Comparison of ENCODE assay signal across 8 cellular contexts in the genomic region with DNA sequence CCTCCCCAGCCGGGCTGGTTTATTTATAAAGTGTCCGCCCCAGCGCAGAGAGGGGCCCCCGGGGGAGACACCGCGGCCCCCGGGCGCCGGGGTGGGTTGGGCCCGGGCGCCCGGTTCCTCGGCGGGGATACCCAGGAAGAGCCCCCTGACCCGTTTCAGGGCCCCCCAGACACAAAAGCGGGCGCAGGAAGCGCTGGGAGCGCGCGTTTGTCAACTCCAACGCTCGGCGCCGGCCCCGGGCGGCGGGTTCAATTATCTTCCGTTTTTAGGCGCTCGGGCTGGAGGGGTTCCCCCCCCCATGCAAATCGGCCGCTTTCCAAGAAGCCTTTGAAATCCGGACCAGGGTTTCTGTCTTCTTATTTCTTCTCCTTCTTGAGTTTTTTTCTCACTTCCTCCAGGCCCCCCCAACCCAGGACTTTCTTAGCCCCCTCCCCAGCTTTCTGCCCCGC. TPM values are rescaled to one million over a fixed set of nuclear protein-coding genes. Genes with fewer than 3 reads are reported as not detected.
DNase-seq lines count a peak whose midpoint lies in the region; TF ChIP-seq lines count a peak whose summit lies in the region.

No MANE protein-coding gene starts in this region.

- POLR2A ChIA-PET in RWPE1 (lab: Yijun Ruan, JAX; ENCODE audit: low non-redundant PET) = no interaction called here

- H3K27me3 ChIP-seq in dorsolateral prefrontal cortex (no peaks in the 10 kb centered on the region), mesendoderm (ENCODE audit: insufficient read depth, low read length, poor library complexity) (no peaks in the 10 kb centered on the region), tibial artery (peaks cover 0 to 7% of the 10 kb centered on the region in 2 donors)

- H2BK15ac ChIP-seq in mesendoderm (replicated peaks; ENCODE audit: low read depth) = no peak overlapping the region

- H3K23ac ChIP-seq in mesendoderm (ENCODE audit: low read length) = no peak overlapping the region

- H2AK5ac ChIP-seq in mesendoderm (ENCODE audit: low read length) = no peak overlapping the region

- peak overlapping the region; percentile 65 to 95 (median 81) for H3K4me3 ChIP-seq in dorsolateral prefrontal cortex
- peak overlapping the region; percentile 91 for H3K4me3 ChIP-seq in mesendoderm (ENCODE audit: low read length)
- peak overlapping the region; percentile 80 to 87 for H3K4me3 ChIP-seq in tibial artery

- no peaks in the 10 kb centered on the region for H3K36me3 Mint-ChIP-seq in activated naive CD4-positive, alpha-beta T cell treated with anti-CD3 and anti-CD28 coated beads for 36 hours (ENCODE audit: low read depth)

- TF ChIP-seq CTCF in RWPE1 (conservative IDR thresholded peaks at IDR 0.05; ENCODE audit: low read depth) = no peak
- no peak for TF ChIP-seq CTCF in dorsolateral prefrontal cortex (IDR thresholded peaks at IDR 0.05 in 54 of 56, conservative IDR thresholded peaks at IDR 0.05 in 2 of 56; ENCODE audit: low read depth in 1 of 56, partially characterized antibody in 56 of 56)
- no peak for TF ChIP-seq CTCF in tibial artery (IDR thresholded peaks at IDR 0.05)

- WGBS in mesendoderm (ENCODE audit: extremely low coverage, insufficient coverage, low lambda C conversion rate) = no CpG with 5 or more reads among the region's 35 CpGs

- intact Hi-C loops in activated naive CD4-positive, alpha-beta T cell treated with anti-CD3 and anti-CD28 coated beads for 36 hours (cut with micrococcal nuclease) = loop anchor here (2.0 to 5.0 kb wide), 3 partner anchors 14 to 266 kb away; partner anchors contain the start of gene POLR2E
- intact Hi-C loops in dorsolateral prefrontal cortex (cut with DNase I) (loop anchor here in 1 of 2 donors (10.0 kb wide), 2 partner anchors 262 to 308 kb away; partner anchors contain the start of genes CBARP and RNF126), tibial artery (cut with DNase I; ENCODE audit: low total_unique reads) (loop anchor here (10.0 kb wide), 1 partner anchor 178 kb away; the partner anchor contains the start of gene GPX4)

- no peak overlapping the region for H4K8ac ChIP-seq in mesendoderm (ENCODE audit: low read depth, low read length)

- peak overlapping the region; percentile 100 for H3K18ac ChIP-seq in mesendoderm (ENCODE audit: low read length)

- no peak overlapping the region for H3K27ac Mint-ChIP-seq in activated naive CD4-positive, alpha-beta T cell treated with anti-CD3 and anti-CD28 coated beads for 36 hours

- H2BK5ac ChIP-seq in mesendoderm (ENCODE audit: low read length) = no peak overlapping the region

- H3K9me3 Mint-ChIP-seq in activated naive CD4-positive, alpha-beta T cell treated with anti-CD3 and anti-CD28 coated beads for 36 hours = no peaks in the 10 kb centered on the region

- peaks cover 5% of the 10 kb centered on the region for H3K4me1 Mint-ChIP-seq in activated naive CD4-positive, alpha-beta T cell treated with anti-CD3 and anti-CD28 coated beads for 36 hours (ENCODE audit: low read depth)

- peak overlapping the region; percentile 93 for H3K9ac ChIP-seq in mesendoderm (ENCODE audit: low read length)

- H3K79me2 ChIP-seq in mesendoderm (ENCODE audit: control insufficient read depth, insufficient read depth, low read length) = peaks cover 25% of the 10 kb centered on the region

- H3K9me3 ChIP-seq in tibial artery = no peaks in the 10 kb centered on the region

- H4K5ac ChIP-seq in mesendoderm (ENCODE audit: low read length) = no peak overlapping the region

- H2BK120ac ChIP-seq in mesendoderm (ENCODE audit: low read depth, low read length) = peak overlapping the region; percentile 96

- H3K4me3 Mint-ChIP-seq in activated naive CD4-positive, alpha-beta T cell treated with anti-CD3 and anti-CD28 coated beads for 36 hours = peak overlapping the region; percentile 73

- H3K79me1 ChIP-seq in mesendoderm (ENCODE audit: low read length) = peaks cover 5% of the 10 kb centered on the region

- H3K27ac ChIP-seq in RWPE1 (peak overlapping the region; percentile 85), dorsolateral prefrontal cortex (peak overlapping the region in 53 of 59 donors; percentile 5 to 88 (median 69)), mesendoderm (ENCODE audit: low read depth, low read length) (peak overlapping the region; percentile 92), tibial artery (peak overlapping the region; percentile 61 to 74)

- H3K4ac ChIP-seq in mesendoderm (ENCODE audit: low read depth, low read length) = peak overlapping the region; percentile 99

- no peaks in the 10 kb centered on the region for H3K27me3 Mint-ChIP-seq in activated naive CD4-positive, alpha-beta T cell treated with anti-CD3 and anti-CD28 coated beads for 36 hours (ENCODE audit: low read depth)

- no peaks in the 10 kb centered on the region for H3K4me1 ChIP-seq in mesendoderm (ENCODE audit: control insufficient read depth, low read depth, low read length)
- peaks cover 0 to 36% (median 21%) of the 10 kb centered on the region in 4 donors for H3K4me1 ChIP-seq in tibial artery

- H3K36me3 ChIP-seq in mesendoderm (ENCODE audit: control insufficient read depth, insufficient read depth, low read length) (peaks cover 2% of the 10 kb centered on the region), tibial artery (no peaks in the 10 kb centered on the region)

- DNase-seq in activated naive CD4-positive, alpha-beta T cell treated with anti-CD3 and anti-CD28 coated beads for 36 hours = peak; percentile 91
- no peak for DNase-seq in activated naive CD4-positive, alpha-beta T cell treated with anti-CD3 and anti-CD28 coated beads, Interleukin-2, amount 50 U/mL, for 16 hours
- peak; percentile 39 for DNase-seq in RWPE1 (ENCODE audit: low spot score)
- peak in 2 of 10 donors; percentile 42 to 52 for DNase-seq in dorsolateral prefrontal cortex
- DNase-seq in mesendoderm = peak; percentile 69
- DNase-seq in tibial artery = peak in 1 of 2 donors; percentile 60
- DNase-seq in iPS-NIHi7 (ENCODE audit: extremely low spot score) = no peak
- no peak for DNase-seq in cerebellum (ENCODE audit: low spot score)

- H3K56ac ChIP-seq in mesendoderm (ENCODE audit: low read length) = peak overlapping the region; percentile 89

- CTCF ChIA-PET in activated naive CD4-positive, alpha-beta T cell treated with anti-CD3 and anti-CD28 coated beads for 36 hours (lab: Charles Lee) = no interaction called here
- CTCF ChIA-PET in RWPE1 (lab: Yijun Ruan, JAX) = interaction anchor here (0.9 kb wide), 1 partner anchor 9 kb away, joined by 3 read pairs; no protein-coding TSS in a partner anchor

- H3K4me2 ChIP-seq in mesendoderm (ENCODE audit: low read length) = peak overlapping the region; percentile 31

RNA-seq across cellular contexts. Expression of gene ARID3A, which starts 0.8 kb away (rescaled TPM):
- 10 to 100 TPM; 23.1 to 28.4 TPM for total RNA-seq in activated naive CD4-positive, alpha-beta T cell treated with anti-CD3 and anti-CD28 coated beads for 36 hours
- total RNA-seq in dorsolateral prefrontal cortex = 10 to 100 TPM in 40 of 120 experiments, 1 to 10 TPM in 80; 3.8 to 17.6 (median 8.7) TPM
- polyA plus RNA-seq in mesendoderm (2013, experiment 1 of 2) = 66.2 TPM
- polyA plus RNA-seq in mesendoderm (2013, experiment 2 of 2) = 69.1 TPM
- total RNA-seq in cerebellum = 7.7 TPM

RNA-seq across cellular contexts. Expression of gene KISS1R, which starts 9.5 kb away (rescaled TPM):
- total RNA-seq in activated naive CD4-positive, alpha-beta T cell treated with anti-CD3 and anti-CD28 coated beads for 36 hours = 1 to 10 TPM; 5.3 to 6.6 TPM
- total RNA-seq in dorsolateral prefrontal cortex (1 to 10 TPM in 59 of 120 experiments, under 1 TPM in 56, not detected in 5; 0.29 to 3.5 (median 1.0) TPM), cerebellum (0.36 TPM)
- 0.10 TPM for polyA plus RNA-seq in mesendoderm (2013, experiment 1 of 2)
- 0.15 TPM for polyA plus RNA-seq in mesendoderm (2013, experiment 2 of 2)

RNA-seq across cellular contexts. Expression of gene R3HDM4, which starts 13.6 kb away (rescaled TPM):
- total RNA-seq in activated naive CD4-positive, alpha-beta T cell treated with anti-CD3 and anti-CD28 coated beads for 36 hours = 100 to 1,000 TPM; 111 to 120 TPM
- total RNA-seq in dorsolateral prefrontal cortex (10 to 100 TPM; 26.1 to 60.5 (median 37.5) TPM), cerebellum (19.0 TPM)
- polyA plus RNA-seq in mesendoderm (2013, experiment 1 of 2) = 56.1 TPM
- polyA plus RNA-seq in mesendoderm (2013, experiment 2 of 2) = 56.0 TPM

RNA-seq across cellular contexts. Expression of gene RNU6-9, which starts 33.3 kb away (rescaled TPM):
- total RNA-seq in activated naive CD4-positive, alpha-beta T cell treated with anti-CD3 and anti-CD28 coated beads for 36 hours = not detected
- total RNA-seq in dorsolateral prefrontal cortex = not detected
- not detected for polyA plus RNA-seq in mesendoderm (2013, experiment 1 of 2)
- polyA plus RNA-seq in mesendoderm (2013, experiment 2 of 2) = not detected
- total RNA-seq in cerebellum = not detected

RNA-seq across cellular contexts. Expression of gene MED16, which starts 33.6 kb away (rescaled TPM):
- 10 to 100 TPM; 61.3 to 68.1 TPM for total RNA-seq in activated naive CD4-positive, alpha-beta T cell treated with anti-CD3 and anti-CD28 coated beads for 36 hours
- total RNA-seq in dorsolateral prefrontal cortex (100 to 1,000 TPM in 1 of 120 experiments, 10 to 100 TPM in 119; 48.8 to 100 (median 63.9) TPM), cerebellum (31.0 TPM)
- polyA plus RNA-seq in mesendoderm (2013, experiment 1 of 2) = 34.1 TPM
- 33.8 TPM for polyA plus RNA-seq in mesendoderm (2013, experiment 2 of 2)

Comparison
In these comparisons a context has a peak if more than half of its experiments do, and no peak if none do; other contexts are left out.
1. DNase-seq: peak in activated naive CD4-positive, alpha-beta T cell treated with anti-CD3 and anti-CD28 coated beads for 36 hours (single experiment), RWPE1 (single experiment) and mesendoderm (single experiment); none in activated naive CD4-positive, alpha-beta T cell treated with anti-CD3 and anti-CD28 coated beads, Interleukin-2, amount 50 U/mL, for 16 hours (single experiment), iPS-NIHi7 (single experiment) and cerebellum (single experiment).
2. Peak in every context shown above with its lines, with median percentiles within 50 percentile points of each other: H3K27ac ChIP-seq and H3K4me3 ChIP-seq.